In genomic region chr14:68039593-68039992, GRCh38 we compare ENCODE assay signal across 26 cellular contexts.
DNase-seq lines count a peak whose midpoint lies in the region; ATAC-seq, FAIRE-seq and TF ChIP-seq lines count a peak whose summit lies in the region.
"Had no signal": no experiment of that assay in that cellular context is flagged by ENCODE, and none has a peak within 500 bp of the region (broad histone marks: within the 10 kb centered on the region; RNA-seq: fewer than 3 reads in every experiment).

No MANE protein-coding gene starts in this region.

- no TSS peak for BruUV-seq in endothelial cell of umbilical vein (replicated peaks; lab: Mats Ljungman, UMichigan)

- no peak overlapping the region for H2AFZ ChIP-seq in endothelial cell of umbilical vein (ENCODE audit: low read depth, low read length)

- H3K36me3 ChIP-seq in endothelial cell of umbilical vein (ENCODE audit: control insufficient read depth in 2 of 2, extremely low read depth in 1 of 2, insufficient read depth in 2 of 2, low read length in 2 of 2): no peaks in the 10 kb centered on the region
- H3K36me3 ChIP-seq: heart left ventricle, neutrophil had no signal

- H3K9me3 Mint-ChIP-seq in stimulated activated naive B cell treated with anti-CD40 and anti-IgM and Interleukin-4, amounts not matched to agents 10 μg/mL and 1 μg/mL and 100 μg/mL, for 72 hours: peaks cover 0 to 1% of the 10 kb centered on the region in 2 donors
- H3K9me3 Mint-ChIP-seq: activated T-cell treated with anti-CD3 and anti-CD28 coated beads, Interleukin-2, amount 50 U/mL, for 72 hours had no signal

- no peaks in the 10 kb centered on the region for H3K79me2 ChIP-seq in endothelial cell of umbilical vein (ENCODE audit: control insufficient read depth, insufficient read depth, low read length)

- no peaks in the 10 kb centered on the region for H4K20me1 ChIP-seq in endothelial cell of umbilical vein (replicated peaks; ENCODE audit: control insufficient read depth, extremely low read depth, insufficient read depth, low read length)

- no peak overlapping the region for H3K4me3 ChIP-seq in endothelial cell of umbilical vein (replicated peaks in 1 of 3; ENCODE audit: insufficient read depth in 1 of 3, low read depth in 1 of 3, low read length in 3 of 3)
- H3K4me3 ChIP-seq: dorsolateral prefrontal cortex, heart left ventricle had no signal

- peak overlapping the region; percentile 12 for H3K4me2 ChIP-seq in endothelial cell of umbilical vein (ENCODE audit: insufficient read depth, low read length)

- no peak for TF ChIP-seq POLR2A in endothelial cell of umbilical vein (IDR thresholded peaks at IDR 0.05; ENCODE audit: low read depth, low read length)

- peaks cover 6% of the 10 kb centered on the region for H3K4me1 ChIP-seq in endothelial cell of umbilical vein (ENCODE audit: control insufficient read depth, extremely low read depth, insufficient read depth, low read length)

- CTCF ChIA-PET in endothelial cell of umbilical vein (lab: Charles Lee): interaction anchor here (0.8 to 1.0 kb wide), 2 partner anchors 155 to 156 kb away, joined by 3 read pairs; no protein-coding TSS in a partner anchor

- peak overlapping the region; percentile 34 for H3K27ac Mint-ChIP-seq in stimulated activated naive B cell treated with anti-CD40 and anti-IgM and Interleukin-4, amounts not matched to agents 10 μg/mL and 1 μg/mL and 100 μg/mL, for 72 hours
- H3K27ac Mint-ChIP-seq: activated CD8-positive, alpha-beta memory T cell treated with anti-CD3 and anti-CD28 coated beads, Interleukin-2, amount 10 ng/mL, durations not matched to agents 7 days and 5 days; activated T-cell treated with anti-CD3 and anti-CD28 coated beads, Interleukin-2, amount 50 U/mL, for 72 hours; progenitor cell of endocrine pancreas; T-helper 17 cell had no signal

- DNase-seq in NCI-H69 (lab: John Stamatoyannopoulos, UW) (peak; percentile 15), endothelial cell of umbilical vein (ENCODE audit: low read depth, low spot score) (peak; percentile 55), SW 1271 (lab: John Stamatoyannopoulos, UW) (no peak)
- DNase-seq in stimulated activated naive B cell treated with anti-CD40 and anti-IgM and Interleukin-4, amounts not matched to agents 10 μg/mL and 1 μg/mL and 100 μg/mL, for 72 hours: no peak
- DNase-seq: activated CD4-positive, alpha-beta T cell treated with anti-CD3 and anti-CD28 coated beads for 4 hours; activated CD8-positive, alpha-beta memory T cell treated with anti-CD3 and anti-CD28 coated beads, Interleukin-2, amount 10 ng/mL, durations not matched to agents 7 days and 5 days; activated naive CD4-positive, alpha-beta T cell treated with Interleukin-2 at 50 U/mL for 16 hours; activated T-cell treated with anti-CD3 and anti-CD28 coated beads, Interleukin-2, amount 50 U/mL, for 72 hours; anterior cingulate cortex; C1 segment of cervical spinal cord; caudate nucleus; DMS79 treated with DMSO at 0.1 percent for 48 hours; dorsolateral prefrontal cortex; heart left ventricle; kidney glomerular epithelial cell; MV-4-11; NCI-H2171; NCI-H526; RPMI8226; stimulated activated CD8-positive, alpha-beta memory T cell treated with anti-CD3 and anti-CD28 coated beads, Interleukin-4, amount 100 ng/mL, for 48 hours; T-helper 17 cell had no signal

- no peak for TF ChIP-seq CTCF in endothelial cell of umbilical vein (IDR thresholded peaks at IDR 0.05; ENCODE audit: extremely low read depth in 1 of 2, insufficient read depth in 1 of 2, low read depth in 1 of 2, low read length in 2 of 2)

- H3K9ac ChIP-seq in endothelial cell of umbilical vein (replicated peaks; ENCODE audit: extremely low read depth, insufficient read depth, low read length): no peak overlapping the region

- dilution Hi-C loops in endothelial cell of umbilical vein (cut with MboI; ENCODE audit: extremely low pct_ligation_motif_present, low sequenced_read_pairs): no loop called here

- peaks cover 13 to 28% of the 10 kb centered on the region in 2 donors for H3K4me1 Mint-ChIP-seq in stimulated activated naive B cell treated with anti-CD40 and anti-IgM and Interleukin-4, amounts not matched to agents 10 μg/mL and 1 μg/mL and 100 μg/mL, for 72 hours
- H3K4me1 Mint-ChIP-seq: activated CD8-positive, alpha-beta memory T cell treated with anti-CD3 and anti-CD28 coated beads, Interleukin-2, amount 10 ng/mL, durations not matched to agents 7 days and 5 days had no signal

- H3K36me3 Mint-ChIP-seq in stimulated activated naive B cell treated with anti-CD40 and anti-IgM and Interleukin-4, amounts not matched to agents 10 μg/mL and 1 μg/mL and 100 μg/mL, for 72 hours: peaks cover 0 to 6% of the 10 kb centered on the region in 2 donors

- peak; percentile 3 for FAIRE-seq in G401.6 (lab: Jason Lieb, UNC)
- FAIRE-seq in endothelial cell of umbilical vein (lab: Jason Lieb, UNC): peak; percentile 53

- H3K27me3 ChIP-seq in endothelial cell of umbilical vein (ENCODE audit: control insufficient read depth in 2 of 2, insufficient read depth in 2 of 2, low read length in 2 of 2): no peaks in the 10 kb centered on the region
- H3K27me3 ChIP-seq: dorsolateral prefrontal cortex, heart left ventricle, neutrophil had no signal

- no peaks in the 10 kb centered on the region for H3K27me3 Mint-ChIP-seq in stimulated activated naive B cell treated with anti-CD40 and anti-IgM and Interleukin-4, amounts not matched to agents 10 μg/mL and 1 μg/mL and 100 μg/mL, for 72 hours
- H3K27me3 Mint-ChIP-seq: activated CD8-positive, alpha-beta memory T cell treated with anti-CD3 and anti-CD28 coated beads, Interleukin-2, amount 10 ng/mL, durations not matched to agents 7 days and 5 days; progenitor cell of endocrine pancreas; T-helper 17 cell had no signal

- ATAC-seq in stimulated activated naive B cell treated with anti-CD40 and anti-IgM and Interleukin-4, amounts not matched to agents 10 μg/mL and 1 μg/mL and 100 μg/mL, for 72 hours (replicated peaks): peak; percentile 68 to 69
- ATAC-seq in HG03457 (IDR thresholded peaks at IDR 0.05; ENCODE audit: unreplicated experiment): no peak
- no peak for ATAC-seq in GM19328 (IDR thresholded peaks at IDR 0.05; ENCODE audit: unreplicated experiment)
- ATAC-seq: activated CD8-positive, alpha-beta memory T cell treated with anti-CD3 and anti-CD28 coated beads, Interleukin-2, amount 10 ng/mL, durations not matched to agents 7 days and 5 days; activated T-cell treated with anti-CD3 and anti-CD28 coated beads, Interleukin-2, amount 50 U/mL, for 72 hours; heart left ventricle; T-helper 17 cell had no signal

- intact Hi-C loops in endothelial cell of umbilical vein (cut with micrococcal nuclease): no loop called here

- no peak overlapping the region for H3K4me3 Mint-ChIP-seq in stimulated activated naive B cell treated with anti-CD40 and anti-IgM and Interleukin-4, amounts not matched to agents 10 μg/mL and 1 μg/mL and 100 μg/mL, for 72 hours
- H3K4me3 Mint-ChIP-seq: activated CD8-positive, alpha-beta memory T cell treated with anti-CD3 and anti-CD28 coated beads, Interleukin-2, amount 10 ng/mL, durations not matched to agents 7 days and 5 days; activated T-cell treated with anti-CD3 and anti-CD28 coated beads, Interleukin-2, amount 50 U/mL, for 72 hours; T-helper 17 cell had no signal

- no peaks in the 10 kb centered on the region for H3K9me1 ChIP-seq in endothelial cell of umbilical vein (replicated peaks; ENCODE audit: control insufficient read depth, extremely low read depth, insufficient read depth, low read length)

- H3K27ac ChIP-seq in endothelial cell of umbilical vein (ENCODE audit: insufficient read depth, low read depth, low read length): no peak overlapping the region
- H3K27ac ChIP-seq: dorsolateral prefrontal cortex, neutrophil had no signal

- POLR2A ChIA-PET in endothelial cell of umbilical vein (lab: Charles Lee): no interaction called here

- no peaks in the 10 kb centered on the region for H3K9me3 ChIP-seq in endothelial cell of umbilical vein (replicated peaks; ENCODE audit: control insufficient read depth, insufficient read depth, low read length)
- H3K9me3 ChIP-seq: heart left ventricle, neutrophil had no signal

TF ChIP-seq in endothelial cell of umbilical vein, 7 proteins besides CTCF, POLR2A, EP300 and RAD21:
- TF ChIP-seq EZH2 (IDR thresholded peaks at IDR 0.05; ENCODE audit: borderline replicate concordance, low read depth, low read length, severe bottlenecking) (no peak), MYC (IDR thresholded peaks at IDR 0.05; ENCODE audit: low read depth, low read length) (no peak), POLR2AphosphoS5 (IDR thresholded peaks at IDR 0.05; ENCODE audit: insufficient read depth, low read depth, low read length) (no peak), JUN (IDR thresholded peaks at IDR 0.05; ENCODE audit: borderline replicate concordance, insufficient read depth, insufficient read length, low read depth) (no peak), FOS (IDR thresholded peaks at IDR 0.05; ENCODE audit: borderline replicate concordance, insufficient read depth, low read length) (peak; percentile 18), MAX (IDR thresholded peaks at IDR 0.05; ENCODE audit: insufficient read depth, insufficient read length) (no peak)

Comparison
In these comparisons a context has a peak if more than half of its experiments do, and no peak if none do; other contexts are left out.
1. DNase-seq: peak in NCI-H69 (single experiment) and endothelial cell of umbilical vein (single experiment); none in stimulated activated naive B cell treated with anti-CD40 and anti-IgM and Interleukin-4, amounts not matched to agents 10 μg/mL and 1 μg/mL and 100 μg/mL, for 72 hours (single experiment) and SW 1271 (0 of 2).
2. ATAC-seq: peak in stimulated activated naive B cell treated with anti-CD40 and anti-IgM and Interleukin-4, amounts not matched to agents 10 μg/mL and 1 μg/mL and 100 μg/mL, for 72 hours (2 of 2); none in HG03457 (single experiment) and GM19328 (single experiment).